In the genomic region with DNA sequence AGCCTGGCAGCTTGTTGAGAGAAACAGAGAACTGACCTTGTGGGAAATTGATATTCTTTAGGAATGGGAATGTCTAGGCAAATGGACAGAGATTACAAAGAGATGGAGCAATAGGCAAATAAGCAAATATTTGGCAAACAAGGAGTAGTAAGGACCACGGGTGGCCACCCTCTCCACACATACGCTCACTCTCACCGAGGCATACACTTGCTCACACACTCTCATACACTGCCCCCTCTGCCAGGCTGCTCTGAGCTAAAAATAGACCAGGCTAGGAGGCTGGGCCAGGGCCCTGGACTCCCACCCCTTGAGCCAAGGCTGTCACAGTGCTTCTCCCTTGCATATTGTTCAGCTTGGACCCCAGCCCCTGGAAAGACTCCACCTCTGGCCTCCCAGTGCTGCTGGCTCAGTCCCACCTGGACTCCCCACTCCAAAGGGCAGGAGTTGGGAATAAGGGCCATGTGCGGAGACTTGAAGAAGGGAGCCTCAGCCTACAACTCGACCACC, we compare ENCODE assay signal across 13 cellular contexts. TPM values are rescaled to one million over a fixed set of nuclear protein-coding genes. Genes with fewer than 3 reads are reported as not detected.
DNase-seq lines count a peak whose midpoint lies in the region; ATAC-seq and TF ChIP-seq lines count a peak whose summit lies in the region.
"Had no signal": no experiment of that assay in that cellular context is flagged by ENCODE, and none has a peak within 500 bp of the region (broad histone marks: within the 10 kb centered on the region; RNA-seq: fewer than 3 reads in every experiment).

No MANE protein-coding gene starts in this region.

- H3K36me3 Mint-ChIP-seq in T-cell (no peaks in the 10 kb centered on the region), neural crest cell (ENCODE audit: low read depth) (no peaks in the 10 kb centered on the region)

- intact Hi-C loops in left cardiac atrium (cut with DNase I): no loop called here

- DNase-seq in Ammon's horn (ENCODE audit: low spot score) (peak; percentile 64), T-cell (no peak), left cardiac atrium (peak; percentile 44), neural crest cell (ENCODE audit: low read depth, low spot score) (no peak), NCI-H82 (lab: John Stamatoyannopoulos, UW) (no peak)
- DNase-seq: AML-193; kidney glomerular epithelial cell; stimulated activated naive CD8-positive, alpha-beta T cell treated with anti-CD3 and anti-CD28 coated beads, Interleukin-15, amount 100 ng/mL, for 72 hours; T1000 had no signal

- ATAC-seq in T-cell (replicated peaks in 1 of 4): no peak
- ATAC-seq in left cardiac atrium: peak; percentile 78 to 80
- ATAC-seq in GM21529 (IDR thresholded peaks at IDR 0.05; ENCODE audit: unreplicated experiment): no peak
- no peak for ATAC-seq in HG03442 (IDR thresholded peaks at IDR 0.05; ENCODE audit: unreplicated experiment)
- ATAC-seq in GM18520 (IDR thresholded peaks at IDR 0.05; ENCODE audit: unreplicated experiment): no peak

- H3K4me1 Mint-ChIP-seq in T-cell (peaks cover 10 to 12% (median 11%) of the 10 kb centered on the region in 3 donors), neural crest cell (peaks cover 44% of the 10 kb centered on the region)

- H3K4me3 Mint-ChIP-seq in T-cell: peak overlapping the region in 2 of 3 donors; percentile 4 to 65
- peak overlapping the region; percentile 72 for H3K4me3 Mint-ChIP-seq in neural crest cell

- TF ChIP-seq CTCF in neural crest cell (conservative IDR thresholded peaks at IDR 0.05): no peak

- CTCF ChIA-PET in T-cell (lab: Charles Lee): no interaction called here

- POLR2A ChIA-PET in T-cell (lab: Charles Lee): no interaction called here

- H3K27me3 Mint-ChIP-seq in T-cell: peaks cover 73 to 75% of the 10 kb centered on the region in 2 donors
- peaks cover 56% of the 10 kb centered on the region for H3K27me3 Mint-ChIP-seq in neural crest cell (ENCODE audit: low read depth)

- H3K9me3 Mint-ChIP-seq in T-cell (no peaks in the 10 kb centered on the region), neural crest cell (no peaks in the 10 kb centered on the region)
- H3K9me3 Mint-ChIP-seq: dendritic cell treated with granulocyte-macrophage colony-stimulating factor and Interleukin-4, amounts not matched to agents 40 ng/mL and 50 ng/mL, for 4 days; stimulated activated naive CD8-positive, alpha-beta T cell treated with anti-CD3 and anti-CD28 coated beads, Interleukin-15, amount 100 ng/mL, for 72 hours had no signal

- H3K27ac Mint-ChIP-seq in T-cell (peak overlapping the region in 1 of 2 donors; percentile 20), neural crest cell (ENCODE audit: unreplicated experiment) (no peak overlapping the region)
- H3K27ac Mint-ChIP-seq: dendritic cell treated with granulocyte-macrophage colony-stimulating factor and Interleukin-4, amounts not matched to agents 40 ng/mL and 50 ng/mL, for 4 days; stimulated activated naive CD8-positive, alpha-beta T cell treated with anti-CD3 and anti-CD28 coated beads, Interleukin-15, amount 100 ng/mL, for 72 hours had no signal

RNA-seq across cellular contexts. Expression of a gene that starts 1.1 kb away (rescaled TPM):
- not detected for total RNA-seq in T-cell
- 100 to 1,000 TPM in 1 of 2 donors, 10 to 100 TPM in 1; 71.0 to 255 TPM for total RNA-seq in left cardiac atrium
- total RNA-seq in neural crest cell: 9.1 and 10.3 TPM in 2 replicates

RNA-seq across cellular contexts. Expression of a gene that starts 38.0 kb away (rescaled TPM):
- total RNA-seq in T-cell: 10 to 100 TPM in 2 of 5 donors, 1 to 10 TPM in 3; 3.5 to 13.2 (median 5.4) TPM
- 1 to 10 TPM; 6.2 to 8.2 TPM for total RNA-seq in left cardiac atrium
- 2.9 and 3.5 TPM in 2 replicates for total RNA-seq in neural crest cell

RNA-seq across cellular contexts. Expression of a gene that starts 47.3 kb away (rescaled TPM):
- total RNA-seq in T-cell (not detected), left cardiac atrium (not detected), neural crest cell (not detected in 2 replicates)

Comparison
In these comparisons a context has a peak if more than half of its experiments do, and no peak if none do; other contexts are left out.
1. DNase-seq: peak in Ammon's horn (single experiment) and left cardiac atrium (single experiment); none in T-cell (0 of 34), neural crest cell (single experiment) and NCI-H82 (single experiment).
2. ATAC-seq: peak in left cardiac atrium (2 of 2); none in T-cell (0 of 4), GM21529 (single experiment), HG03442 (single experiment) and GM18520 (single experiment).